ENCODE assay signal across 10 cellular contexts in genomic region chr11:42407379-42407778, GRCh38.
DNase-seq lines count a peak whose midpoint lies in the region; ATAC-seq and TF ChIP-seq lines count a peak whose summit lies in the region.
"Had no signal": no experiment of that assay in that cellular context is flagged by ENCODE, and none has a peak within 500 bp of the region (broad histone marks: within the 10 kb centered on the region; RNA-seq: fewer than 3 reads in every experiment).

No MANE protein-coding gene starts in this region.

- H3K27ac ChIP-seq in MM.1S (ENCODE audit: low read length) (no peak overlapping the region), transverse colon (no peak overlapping the region)

- H4K20me1 ChIP-seq in MM.1S (ENCODE audit: insufficient read depth, low read length): no peaks in the 10 kb centered on the region

- no peak overlapping the region for H3K4me2 ChIP-seq in MM.1S (ENCODE audit: low read depth, low read length)

- WGBS in transverse colon (ENCODE audit: low coverage in 1 of 2), 2 donors: 22% methylated on average over 3 of the region's 3 CpGs; no CpG with 5 or more reads in 1 of the 2 donors

- no peak overlapping the region for H3K27ac Mint-ChIP-seq in effector memory CD8-positive, alpha-beta T cell
- H3K27ac Mint-ChIP-seq: T-cell had no signal

- H3K4me1 ChIP-seq in MM.1S (ENCODE audit: low read length) (no peaks in the 10 kb centered on the region), transverse colon (no peaks in the 10 kb centered on the region)

- H3K27me3 Mint-ChIP-seq in effector memory CD8-positive, alpha-beta T cell: no peaks in the 10 kb centered on the region
- H3K27me3 Mint-ChIP-seq: T-cell had no signal

- H3K9me3 Mint-ChIP-seq in effector memory CD8-positive, alpha-beta T cell: peaks cover 0 to 13% of the 10 kb centered on the region in 2 donors

- no peaks in the 10 kb centered on the region for H3K79me2 ChIP-seq in MM.1S (ENCODE audit: low read length)

- TF ChIP-seq CTCF in MM.1S (IDR thresholded peaks at IDR 0.05; ENCODE audit: low read length) (no peak), transverse colon (IDR thresholded peaks at IDR 0.05) (no peak)

- H2AFZ ChIP-seq in MM.1S (ENCODE audit: low read length): no peak overlapping the region

- TF ChIP-seq POLR2A in transverse colon (IDR thresholded peaks at IDR 0.05): no peak

- no peaks in the 10 kb centered on the region for H3K9me3 ChIP-seq in MM.1S (replicated peaks; ENCODE audit: insufficient read depth, low read length)
- no peaks in the 10 kb centered on the region for H3K9me3 ChIP-seq in transverse colon

- H3K9ac ChIP-seq in MM.1S (ENCODE audit: low read length): no peak overlapping the region

- ATAC-seq in GM19397 (IDR thresholded peaks at IDR 0.05; ENCODE audit: unreplicated experiment) (no peak), GM18907 (IDR thresholded peaks at IDR 0.05; ENCODE audit: unreplicated experiment) (no peak)
- ATAC-seq in effector memory CD8-positive, alpha-beta T cell (replicated peaks): no peak
- ATAC-seq: T-cell had no signal

- no peak for TF ChIP-seq EP300 in transverse colon (IDR thresholded peaks at IDR 0.05; ENCODE audit: low read depth)

- no peak overlapping the region for H3K4me3 Mint-ChIP-seq in effector memory CD8-positive, alpha-beta T cell
- H3K4me3 Mint-ChIP-seq: T-cell had no signal

- H3K36me3 ChIP-seq in MM.1S (replicated peaks; ENCODE audit: insufficient read depth, low read length) (no peaks in the 10 kb centered on the region), transverse colon (no peaks in the 10 kb centered on the region)

- H3F3A ChIP-seq in MM.1S (ENCODE audit: insufficient read depth, low read length): no peaks in the 10 kb centered on the region

- no peaks in the 10 kb centered on the region for H3K9me2 ChIP-seq in MM.1S (replicated peaks; ENCODE audit: insufficient read depth, low read length)

- no peaks in the 10 kb centered on the region for H3K4me1 Mint-ChIP-seq in effector memory CD8-positive, alpha-beta T cell (ENCODE audit: low read depth in 2 of 2)
- H3K4me1 Mint-ChIP-seq: T-cell had no signal

- no peaks in the 10 kb centered on the region for H3K27me3 ChIP-seq in MM.1S (replicated peaks; ENCODE audit: insufficient read depth, low read length)
- H3K27me3 ChIP-seq in transverse colon: no peaks in the 10 kb centered on the region

- peak; percentile 72 for DNase-seq in DMS53 treated with DMSO at 0.1 percent for 48 hours (lab: John Stamatoyannopoulos, UW; ENCODE audit: unreplicated experiment)
- DNase-seq in MM.1S: peak; percentile 29
- peak; percentile 9 for DNase-seq in SW480 (ENCODE audit: low spot score)
- DNase-seq in left kidney (ENCODE audit: low read depth, low spot score): peak; percentile 87
- DNase-seq in effector memory CD8-positive, alpha-beta T cell: no peak
- no peak for DNase-seq in transverse colon
- DNase-seq: stimulated activated CD4-positive, alpha-beta T cell treated with anti-CD3 and anti-CD28 coated beads, Interleukin-2, amount 100 ng/mL, for 48 hours; T-cell had no signal

- no peaks in the 10 kb centered on the region for H3K36me3 Mint-ChIP-seq in effector memory CD8-positive, alpha-beta T cell (ENCODE audit: insufficient read depth)
- H3K36me3 Mint-ChIP-seq: T-cell had no signal

- no peak overlapping the region for H3K4me3 ChIP-seq in MM.1S (ENCODE audit: low read length)
- H3K4me3 ChIP-seq in transverse colon: no peak overlapping the region

- in situ Hi-C loops in transverse colon (cut with MboI; ENCODE audit: low pct_ligation_motif_present in 1 of 4, low pct_unique_long_range_greater_than_20kb in 1 of 4, low sequenced_read_pairs in 3 of 4): no loop called here

- intact Hi-C loops in transverse colon (cut with DNase I; ENCODE audit: low total_unique reads): no loop called here

Comparison
In these comparisons a context has a peak if more than half of its experiments do, and no peak if none do; other contexts are left out.
1. DNase-seq: peak in DMS53 treated with DMSO at 0.1 percent for 48 hours (single experiment), MM.1S (single experiment), SW480 (single experiment) and left kidney (single experiment); none in effector memory CD8-positive, alpha-beta T cell (0 of 3) and transverse colon (single experiment).